ENCODE assay signal across 8 cellular contexts in the genomic region with DNA sequence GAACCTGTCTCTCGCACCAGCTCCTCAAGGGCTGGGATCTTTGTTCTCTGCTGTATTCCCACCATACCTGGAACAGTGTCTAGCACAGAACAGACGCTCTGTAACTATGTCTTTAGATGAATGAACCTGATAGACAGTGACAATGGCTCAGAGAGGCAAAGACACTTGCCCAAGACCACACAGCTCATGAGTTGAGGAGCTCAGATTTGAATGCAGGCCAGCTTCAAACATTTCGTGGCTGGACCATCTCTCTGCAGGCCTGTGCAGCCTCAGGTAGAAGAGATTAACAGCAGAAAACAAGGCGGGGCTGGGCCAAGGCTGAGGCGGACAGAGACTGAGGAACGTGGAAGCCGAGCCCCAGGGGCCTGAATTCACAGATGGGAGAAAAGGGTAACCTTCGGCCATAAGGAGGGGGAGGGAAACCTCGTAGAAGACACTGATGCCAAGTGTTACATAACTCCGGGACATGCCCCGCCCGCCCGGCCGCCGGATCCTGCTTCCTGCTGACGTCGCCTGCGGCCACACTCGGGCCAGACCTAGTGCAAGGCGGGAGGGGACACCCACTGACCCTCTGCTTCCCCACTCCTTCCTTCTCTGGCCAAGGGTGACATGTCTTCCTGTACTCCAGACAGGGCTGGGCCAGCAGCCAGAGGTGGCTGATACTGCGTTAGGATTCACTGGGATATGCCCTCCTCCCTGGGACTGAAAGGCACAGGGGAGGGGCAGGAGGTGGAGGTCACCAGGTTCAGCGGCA.
DNase-seq lines count a peak whose midpoint lies in the region; ATAC-seq and TF ChIP-seq lines count a peak whose summit lies in the region.

No MANE protein-coding gene starts in this region.

- no peak for TF ChIP-seq CTCF in breast epithelium (IDR thresholded peaks at IDR 0.05)

- POLR2A ChIA-PET in HEK293T (lab: Yijun Ruan, JAX) = no interaction called here

- H3K27ac ChIP-seq in breast epithelium = peak overlapping the region; percentile 81 to 94

- peak overlapping the region in 1 of 3 donors; percentile 24 for H3K4me3 ChIP-seq in breast epithelium

- no peaks in the 10 kb centered on the region for H3K27me3 ChIP-seq in breast epithelium

- intact Hi-C loops in breast epithelium (cut with DNase I; ENCODE audit: low total_unique reads) = no loop called here

- no peak for TF ChIP-seq POLR2A in breast epithelium (IDR thresholded peaks at IDR 0.05)

- peak; percentile 69 for DNase-seq in HT-29 (ENCODE audit: low spot score)
- peak; percentile 91 to 95 for DNase-seq in breast epithelium (ENCODE audit: low spot score in 2 of 2)
- DNase-seq in kidney tubule cell (ENCODE audit: low spot score) = peak; percentile 75
- peak; percentile 44 for DNase-seq in stromal cell of bone marrow (ENCODE audit: low read depth)
- DNase-seq in HEK293T (ENCODE audit: extremely low spot score) = no peak
- DNase-seq in 8988T = no peak

- H3K9me3 ChIP-seq in breast epithelium = no peaks in the 10 kb centered on the region

- ATAC-seq in GM18907 (IDR thresholded peaks at IDR 0.05; ENCODE audit: unreplicated experiment) (no peak), HG02623 (IDR thresholded peaks at IDR 0.05; ENCODE audit: unreplicated experiment) (no peak)

- peaks cover 28 to 32% of the 10 kb centered on the region in 2 donors for H3K4me1 ChIP-seq in breast epithelium

- CTCF ChIA-PET in HEK293T (lab: Yijun Ruan, JAX) = no interaction called here

- H3K36me3 ChIP-seq in breast epithelium = no peaks in the 10 kb centered on the region

TF ChIP-seq in HEK293T, 16 proteins besides CTCF, POLR2A, EP300 and RAD21:
- TF ChIP-seq SUZ12 (IDR thresholded peaks at IDR 0.05) (no peak), FOXK2 (IDR thresholded peaks at IDR 0.05) (no peak), ELF4 (IDR thresholded peaks at IDR 0.05) (no peak), FOXM1 (IDR thresholded peaks at IDR 0.05; ENCODE audit: borderline replicate concordance) (no peak), HDGF (IDR thresholded peaks at IDR 0.05; ENCODE audit: borderline replicate concordance) (no peak), SP1 (IDR thresholded peaks at IDR 0.05) (no peak), FOXA1 (IDR thresholded peaks at IDR 0.05) (no peak), L3MBTL2 (conservative IDR thresholded peaks at IDR 0.05) (no peak)
- TF ChIP-seq, protein P1, sequence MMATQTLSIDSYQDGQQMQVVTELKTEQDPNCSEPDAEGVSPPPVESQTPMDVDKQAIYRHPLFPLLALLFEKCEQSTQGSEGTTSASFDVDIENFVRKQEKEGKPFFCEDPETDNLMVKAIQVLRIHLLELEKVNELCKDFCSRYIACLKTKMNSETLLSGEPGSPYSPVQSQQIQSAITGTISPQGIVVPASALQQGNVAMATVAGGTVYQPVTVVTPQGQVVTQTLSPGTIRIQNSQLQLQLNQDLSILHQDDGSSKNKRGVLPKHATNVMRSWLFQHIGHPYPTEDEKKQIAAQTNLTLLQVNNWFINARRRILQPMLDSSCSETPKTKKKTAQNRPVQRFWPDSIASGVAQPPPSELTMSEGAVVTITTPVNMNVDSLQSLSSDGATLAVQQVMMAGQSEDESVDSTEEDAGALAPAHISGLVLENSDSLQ (IDR thresholded peaks at IDR 0.05) = no peak
TF ChIP-seq in HEK293T: peak in this region for 0.

Comparison
In these comparisons a context has a peak if more than half of its experiments do, and no peak if none do; other contexts are left out.
1. DNase-seq: peak in HT-29 (single experiment), breast epithelium (2 of 2), kidney tubule cell (single experiment) and stromal cell of bone marrow (single experiment); none in HEK293T (single experiment) and 8988T (single experiment).